In the genomic region with DNA sequence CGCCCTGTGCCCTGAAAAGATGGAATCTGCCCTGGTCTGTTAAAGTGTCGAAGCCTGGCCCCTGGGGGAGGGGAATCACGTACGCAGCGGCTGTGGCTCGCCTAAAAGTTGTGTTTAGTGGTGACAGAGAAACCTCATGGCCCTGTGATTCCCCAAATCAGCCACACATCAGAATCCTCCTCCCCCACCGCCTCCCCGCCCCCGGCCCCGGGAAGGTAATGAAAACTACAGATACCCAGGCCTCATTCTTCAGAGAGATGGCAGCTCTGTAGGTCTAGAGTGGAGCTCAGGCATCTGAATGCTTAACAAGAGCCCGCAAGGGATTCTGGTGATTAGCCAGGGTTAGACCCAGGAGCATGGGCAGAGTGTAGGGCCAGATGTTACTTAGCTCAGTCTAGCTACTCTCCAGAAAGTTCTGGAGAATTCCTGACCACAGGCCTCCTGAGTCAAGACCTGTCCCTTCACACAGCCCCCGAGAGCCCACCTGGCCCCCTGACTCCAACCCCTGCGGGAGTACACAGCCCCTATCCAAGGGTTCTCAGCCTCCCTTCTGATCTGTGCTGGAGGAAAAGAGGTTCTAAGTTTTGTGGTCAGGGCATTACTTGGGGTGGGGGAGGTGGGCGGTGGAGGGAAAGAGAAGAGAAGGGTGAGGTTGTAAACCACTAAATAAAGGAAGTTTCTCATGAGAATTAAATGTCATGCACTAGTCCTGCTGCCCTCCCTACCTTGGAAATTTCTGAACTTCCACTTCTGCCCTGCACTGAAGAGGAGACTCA, we compare ENCODE assay signal across 8 cellular contexts.
DNase-seq lines count a peak whose midpoint lies in the region; TF ChIP-seq lines count a peak whose summit lies in the region.

No MANE protein-coding gene starts in this region.

- intact Hi-C loops in head of caudate nucleus (cut with DNase I): no loop called here

- DNase-seq in NCI-H2029 (lab: John Stamatoyannopoulos, UW) (peak; percentile 5), NCI-H2029 treated with DMSO at 0.1 percent for 48 hours (lab: John Stamatoyannopoulos, UW) (no peak), MG63 (no peak), fibroblast of the aortic adventitia (ENCODE audit: low read depth) (peak; percentile 5), NCI-H128 (lab: John Stamatoyannopoulos, UW; ENCODE audit: unreplicated experiment) (no peak), head of caudate nucleus (no peak)
- DNase-seq in activated CD8-positive, alpha-beta memory T cell treated with anti-CD3 and anti-CD28 coated beads, Interleukin-2, amount 50 U/mL, for 4 hours: peak; percentile 62
- DNase-seq in stimulated activated CD4-positive, alpha-beta T cell treated with anti-CD3 and anti-CD28 coated beads, Interleukin-1b, Interleukin-23, amount 100 ng/mL, for 1 hour (ENCODE audit: low read depth in 2 of 2): peak; percentile 8 to 50

- no peaks in the 10 kb centered on the region for H3K27me3 ChIP-seq in MG63

- H3K9me3 ChIP-seq in MG63: no peaks in the 10 kb centered on the region; the same call in 1 of the 2 replicates

- no peaks in the 10 kb centered on the region for H3K36me3 ChIP-seq in MG63

- peak overlapping the region; percentile 54 for H3K4me3 ChIP-seq in MG63
- H3K4me3 ChIP-seq in fibroblast of the aortic adventitia (ENCODE audit: low read depth, low read length): peak overlapping the region; percentile 80

- no peak for TF ChIP-seq CTCF in fibroblast of the aortic adventitia (IDR thresholded peaks at IDR 0.05; ENCODE audit: insufficient read depth, low read length)

Comparison
In these comparisons a context has a peak if more than half of its experiments do, and no peak if none do; other contexts are left out.
1. DNase-seq: peak in NCI-H2029 (single experiment), activated CD8-positive, alpha-beta memory T cell treated with anti-CD3 and anti-CD28 coated beads, Interleukin-2, amount 50 U/mL, for 4 hours (single experiment), fibroblast of the aortic adventitia (single experiment) and stimulated activated CD4-positive, alpha-beta T cell treated with anti-CD3 and anti-CD28 coated beads, Interleukin-1b, Interleukin-23, amount 100 ng/mL, for 1 hour (2 of 2); none in NCI-H2029 treated with DMSO at 0.1 percent for 48 hours (single experiment), MG63 (single experiment), NCI-H128 (single experiment) and head of caudate nucleus (0 of 42).